ENCODE assay signal across 1 cellular context in genomic region chr16:74666425-74667214, GRCh38.
TF ChIP-seq lines count a peak whose summit lies in the region.

RFWD3 (minus strand) TSS chr16:74666877; CDS start chr16:74661449, 5,428 bp downstream.

TF ChIP-seq in HepG2, 621 proteins besides CTCF, POLR2A, EP300 and RAD21 (continued from another document and continues in another):
- peak; percentile 46; the same call in 1 of the 2 replicates for TF ChIP-seq PAXIP1 (CRISPR knock-in tag; conservative IDR thresholded peaks at IDR 0.05)
- no peak for TF ChIP-seq NCOR1 (IDR thresholded peaks at IDR 0.05; ENCODE audit: borderline replicate concordance, low read length)
- TF ChIP-seq MZF1 (CRISPR knock-in tag; IDR thresholded peaks at IDR 0.05; ENCODE audit: borderline replicate concordance) = no peak
- no peak for TF ChIP-seq ZNF382 (CRISPR knock-in tag; IDR thresholded peaks at IDR 0.05; ENCODE audit: borderline replicate concordance)
- TF ChIP-seq NONO (IDR thresholded peaks at IDR 0.05) = no peak
- TF ChIP-seq NONO (CRISPR knock-in tag; conservative IDR thresholded peaks at IDR 0.05) = 0 out of 2 replicates have a peak, but pooled peaks have one; percentile 45
- no peak for TF ChIP-seq RBM22 (optimal IDR thresholded peaks at IDR 0.05; ENCODE audit: low read length)
- TF ChIP-seq SKI (IDR thresholded peaks at IDR 0.05; ENCODE audit: partially characterized antibody) = no peak
- TF ChIP-seq THAP9 (CRISPR knock-in tag; IDR thresholded peaks at IDR 0.05; ENCODE audit: borderline replicate concordance) = peak; percentile 47; the same call in 1 of the 2 replicates
- peak; percentile 50; the same call in 1 of the 2 replicates for TF ChIP-seq ATF6 (CRISPR knock-in tag; conservative IDR thresholded peaks at IDR 0.05)
- peak; percentile 82 for TF ChIP-seq ZNF879 (CRISPR knock-in tag; IDR thresholded peaks at IDR 0.05)
- no peak for TF ChIP-seq ZNF572 (CRISPR knock-in tag; IDR thresholded peaks at IDR 0.05)
- no peak for TF ChIP-seq CCAR2 (optimal IDR thresholded peaks at IDR 0.05; ENCODE audit: low read depth, low read length)
- TF ChIP-seq ZNF33B (CRISPR knock-in tag; IDR thresholded peaks at IDR 0.05) = peak; percentile 72; the same call in 1 of the 2 replicates
- TF ChIP-seq MTF1 (CRISPR knock-in tag; IDR thresholded peaks at IDR 0.05) = no peak
- no peak; the same call in 1 of the 2 replicates for TF ChIP-seq RNF219 (CRISPR knock-in tag; IDR thresholded peaks at IDR 0.05)
- TF ChIP-seq NFIB (CRISPR knock-in tag; IDR thresholded peaks at IDR 0.05; ENCODE audit: borderline replicate concordance) = no peak
- TF ChIP-seq PATZ1 (CRISPR knock-in tag; IDR thresholded peaks at IDR 0.05) = no peak
- peak; percentile 97 for TF ChIP-seq ZFX (CRISPR knock-in tag; IDR thresholded peaks at IDR 0.05; ENCODE audit: low read depth)
- TF ChIP-seq ZNF251 (CRISPR knock-in tag; IDR thresholded peaks at IDR 0.05) = no peak
- TF ChIP-seq ZNF816 (CRISPR knock-in tag; IDR thresholded peaks at IDR 0.05; ENCODE audit: borderline replicate concordance) = peak; percentile 84
- TF ChIP-seq PITX1 (CRISPR knock-in tag; IDR thresholded peaks at IDR 0.05) = peak; percentile 82
- TF ChIP-seq PLSCR1 (CRISPR knock-in tag; IDR thresholded peaks at IDR 0.05; ENCODE audit: borderline replicate concordance) = no peak
- no peak; the same call in 1 of the 2 replicates for TF ChIP-seq ZNF280B (CRISPR knock-in tag; IDR thresholded peaks at IDR 0.05; ENCODE audit: borderline replicate concordance)
- TF ChIP-seq SRF (IDR thresholded peaks at IDR 0.05; ENCODE audit: low read depth, low read length) = no peak
- TF ChIP-seq KAT7 (CRISPR knock-in tag; IDR thresholded peaks at IDR 0.05; ENCODE audit: borderline replicate concordance) = peak; percentile 68; the same call in 1 of the 2 replicates
- no peak for TF ChIP-seq MAZ (IDR thresholded peaks at IDR 0.05; ENCODE audit: borderline replicate concordance, low read depth, low read length)
- peak; percentile 63; the same call in 1 of the 2 replicates for TF ChIP-seq MAZ (CRISPR knock-in tag; IDR thresholded peaks at IDR 0.05; ENCODE audit: low read depth)
- no peak for TF ChIP-seq GMEB2 (CRISPR knock-in tag; IDR thresholded peaks at IDR 0.05; ENCODE audit: low read depth)
- no peak for TF ChIP-seq ZNF597 (CRISPR knock-in tag; IDR thresholded peaks at IDR 0.05)
- no peak for TF ChIP-seq ZNF484 (CRISPR knock-in tag; IDR thresholded peaks at IDR 0.05; ENCODE audit: borderline replicate concordance, low read depth)
- TF ChIP-seq PRDM4 (CRISPR knock-in tag; IDR thresholded peaks at IDR 0.05; ENCODE audit: borderline replicate concordance) = peak; percentile 65; the same call in 1 of the 2 replicates
- 0 out of 2 replicates have a peak, but pooled peaks have one; percentile 22 for TF ChIP-seq ZFP37 (CRISPR knock-in tag; IDR thresholded peaks at IDR 0.05; ENCODE audit: borderline replicate concordance)
- peak; percentile 90 for TF ChIP-seq ZNF430 (CRISPR knock-in tag; IDR thresholded peaks at IDR 0.05)
- TF ChIP-seq GPN1 (CRISPR knock-in tag; IDR thresholded peaks at IDR 0.05; ENCODE audit: borderline replicate concordance) = no peak; the same call in 1 of the 2 replicates
- TF ChIP-seq DRAP1 (CRISPR knock-in tag; IDR thresholded peaks at IDR 0.05) = peak; percentile 71; the same call in 1 of the 2 replicates
- TF ChIP-seq STAT5B (CRISPR knock-in tag; IDR thresholded peaks at IDR 0.05) = no peak
